1 cellular context compared by ENCODE assay signal in the genomic region with DNA sequence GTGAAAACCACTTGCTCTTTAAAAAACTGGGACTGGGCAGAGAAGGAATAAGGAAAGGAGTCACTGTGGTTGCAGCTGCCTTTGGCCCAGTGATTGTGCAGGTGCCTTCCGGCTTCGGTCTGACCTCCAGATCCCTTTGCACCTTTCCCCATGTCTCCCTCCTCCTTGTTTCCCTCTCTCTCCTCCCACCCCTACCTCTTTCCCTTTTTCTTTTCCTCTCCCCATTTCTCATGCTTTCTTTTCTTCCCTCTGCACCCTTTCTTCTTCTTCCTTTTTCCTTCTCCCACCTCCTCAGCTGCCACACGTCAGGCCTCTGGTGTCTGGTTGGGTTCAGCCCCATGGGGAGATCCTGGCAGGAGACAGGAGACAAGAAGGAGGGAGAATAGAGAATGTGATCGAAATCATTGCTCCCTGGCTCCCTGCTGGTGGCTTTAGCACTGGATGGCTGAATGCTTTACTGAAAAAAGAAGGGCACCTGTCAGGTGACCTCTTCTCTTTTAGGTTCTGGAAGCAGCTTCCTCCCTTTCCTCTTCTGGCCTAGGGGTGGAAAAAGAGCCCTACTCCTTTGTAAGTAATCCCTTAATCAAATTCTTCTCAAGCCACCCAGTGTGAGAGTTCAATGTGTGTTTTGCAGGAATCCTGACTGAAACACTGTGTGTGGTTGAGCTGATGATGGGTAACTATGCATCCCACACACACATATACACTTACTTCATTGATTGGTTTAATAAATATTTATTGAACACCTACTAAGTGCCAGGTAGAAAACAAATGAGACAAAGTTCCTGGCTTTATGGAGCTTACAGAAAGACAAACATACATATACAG.
TF ChIP-seq lines count a peak whose summit lies in the region.

No MANE protein-coding gene starts in this region.

TF ChIP-seq in HepG2, 621 proteins besides CTCF, POLR2A, EP300 and RAD21:
- TF ChIP-seq ZNF337 (CRISPR knock-in tag; IDR thresholded peaks at IDR 0.05; ENCODE audit: borderline replicate concordance, low read depth) (no peak), MTF1 (CRISPR knock-in tag; IDR thresholded peaks at IDR 0.05) (no peak), HDAC1 (CRISPR knock-in tag; IDR thresholded peaks at IDR 0.05) (no peak), ZBTB42 (CRISPR knock-in tag; IDR thresholded peaks at IDR 0.05) (no peak), KLF16 (CRISPR knock-in tag; IDR thresholded peaks at IDR 0.05) (no peak), ZNF33A (CRISPR knock-in tag; IDR thresholded peaks at IDR 0.05; ENCODE audit: borderline replicate concordance) (no peak), HNRNPK (IDR thresholded peaks at IDR 0.05; ENCODE audit: low read depth, low read length, poor library complexity, severe bottlenecking) (peak; percentile 36), ZBTB3 (CRISPR knock-in tag; IDR thresholded peaks at IDR 0.05; ENCODE audit: borderline replicate concordance, low read depth) (no peak), ZNF713 (CRISPR knock-in tag; IDR thresholded peaks at IDR 0.05) (no peak)
